Comparison of ENCODE assay signal across 28 cellular contexts in genomic region chr4:156516698-156517097, GRCh38.
"Had no signal": no experiment of that assay in that cellular context is flagged by ENCODE, and none has a peak within 500 bp of the region (broad histone marks: within the 10 kb centered on the region; RNA-seq: fewer than 3 reads in every experiment).

No MANE protein-coding gene starts in this region.

- DNase-seq: dermis blood vessel endothelial cell; effector memory CD4-positive, alpha-beta T cell; foreskin keratinocyte; heart left ventricle; hippocampal formation; islet precursor cell; kidney glomerular epithelial cell; left colon; left ventricle myocardium superior; lower lobe of right lung; natural killer cell; occipital lobe; ovary; posterior cingulate gyrus; psoas muscle; right cardiac atrium; spleen; stimulated activated CD4-positive, alpha-beta T cell treated with anti-CD3 and anti-CD28 coated beads, Interleukin-4, amount 100 ng/mL, for 4 hours; stimulated activated naive CD8-positive, alpha-beta T cell treated with anti-CD3 and anti-CD28 coated beads, Interleukin-15, Interleukin-2, amounts not matched to agents 100 U/mL and 50 U/mL, for 24 hours; substantia nigra; testis; tibial artery had no signal

- H3K9me3 ChIP-seq: esophagus muscularis mucosa, gastroesophageal sphincter, heart left ventricle, lower lobe of right lung, ovary, psoas muscle, testis, tibial artery had no signal

- H3K27me3 ChIP-seq: esophagus muscularis mucosa, foreskin keratinocyte, gastroesophageal sphincter, heart left ventricle, ovary, spleen, testis, tibial artery had no signal

- ATAC-seq: foreskin keratinocyte; gastroesophageal sphincter; heart left ventricle; left colon; left ventricle myocardium superior; lower lobe of right lung; natural killer cell; psoas muscle; right cardiac atrium; stimulated activated memory B cell treated with anti-CD40 and anti-IgM and Interleukin-4, amounts not matched to agents 10 μg/mL and 1 μg/mL and 100 μg/mL, for 72 hours; stimulated activated naive CD8-positive, alpha-beta T cell treated with anti-CD3 and anti-CD28 coated beads, Interleukin-15, Interleukin-2, amounts not matched to agents 100 U/mL and 50 U/mL, for 24 hours had no signal

- H3K27ac ChIP-seq: coronary artery, esophagus muscularis mucosa, foreskin keratinocyte, gastroesophageal sphincter, heart left ventricle, lower lobe of right lung, ovary, psoas muscle, skin epidermis, spleen, testis, tibial artery had no signal

- H3K36me3 ChIP-seq: esophagus muscularis mucosa, gastroesophageal sphincter, heart left ventricle, lower lobe of right lung, ovary, spleen, tibial artery had no signal

- H3K4me1 ChIP-seq: esophagus muscularis mucosa, gastroesophageal sphincter, heart left ventricle, lower lobe of right lung, psoas muscle, spleen, testis, tibial artery had no signal

- FAIRE-seq: endothelial cell of umbilical vein had no signal

- H3K4me3 ChIP-seq: coronary artery, esophagus muscularis mucosa, gastroesophageal sphincter, heart left ventricle, lower lobe of right lung, ovary, psoas muscle, skin epidermis, spleen, testis, tibial artery had no signal
